Comparison of ENCODE assay signal across 8 cellular contexts in genomic region chr2:199458806-199459285, GRCh38. TPM values are rescaled to one million over a fixed set of nuclear protein-coding genes. Genes with fewer than 3 reads are reported as not detected.
DNase-seq lines count a peak whose midpoint lies in the region; ATAC-seq and TF ChIP-seq lines count a peak whose summit lies in the region.

No MANE protein-coding gene starts in this region.

- peak overlapping the region; percentile 35 to 79; a peak in 3 of 4 replicates for H3K4me3 ChIP-seq in DND-41 (ENCODE audit: low read depth in 1 of 2, low read length in 2 of 2)
- H3K4me3 ChIP-seq in OCI-LY1 (ENCODE audit: low read depth, low read length, poor library complexity, severe bottlenecking) = peak overlapping the region; percentile 81
- peak overlapping the region; percentile 61 to 100 (median 91) for H3K4me3 ChIP-seq in dorsolateral prefrontal cortex
- peak overlapping the region; percentile 79 for H3K4me3 ChIP-seq in mononuclear cell (ENCODE audit: low read length)
- H3K4me3 ChIP-seq in aorta (ENCODE audit: low read length in 2 of 2) = peak overlapping the region; percentile 50 to 75

- ATAC-seq in DND-41 (ENCODE audit: insufficient read depth, low read depth) (peak; percentile 64), GM21723 (IDR thresholded peaks at IDR 0.05; ENCODE audit: unreplicated experiment) (peak; percentile 37), aorta (ENCODE audit: low FRiP score) (peak; percentile 56)

- H4K20me1 ChIP-seq in DND-41 (ENCODE audit: insufficient read depth, low read length) (no peaks in the 10 kb centered on the region), OCI-LY1 (ENCODE audit: insufficient read depth, low read length) (no peaks in the 10 kb centered on the region)

- no peaks in the 10 kb centered on the region for H3K36me3 ChIP-seq in DND-41 (ENCODE audit: insufficient read depth, low read length)
- H3K36me3 ChIP-seq in OCI-LY1 (ENCODE audit: insufficient read depth, low read length) = no peaks in the 10 kb centered on the region
- no peaks in the 10 kb centered on the region for H3K36me3 ChIP-seq in aorta (ENCODE audit: control insufficient read depth in 1 of 2, insufficient read depth in 2 of 2, low read length in 1 of 2)

- no peaks in the 10 kb centered on the region for H3K9me3 ChIP-seq in DND-41 (ENCODE audit: insufficient read depth, low read length, severe bottlenecking)
- no peaks in the 10 kb centered on the region for H3K9me3 ChIP-seq in OCI-LY1 (ENCODE audit: low read length)
- no peaks in the 10 kb centered on the region for H3K9me3 ChIP-seq in mononuclear cell (ENCODE audit: low read depth, low read length)
- H3K9me3 ChIP-seq in aorta (ENCODE audit: control insufficient read depth, low read length) = no peaks in the 10 kb centered on the region

- H3K27ac ChIP-seq in DND-41 (ENCODE audit: low read length) (no peak overlapping the region), OCI-LY1 (ENCODE audit: low read depth, low read length, poor library complexity, severe bottlenecking) (peak overlapping the region; percentile 57), dorsolateral prefrontal cortex (peak overlapping the region; percentile 51 to 96 (median 89)), aorta (ENCODE audit: low read depth in 1 of 2, low read length in 2 of 2) (peak overlapping the region in 1 of 2 donors; percentile 15)

- TF ChIP-seq CTCF in DND-41 (IDR thresholded peaks at IDR 0.05; ENCODE audit: borderline replicate concordance, extremely low read depth, low read length, poor library complexity, severe bottlenecking) = no peak
- TF ChIP-seq CTCF in OCI-LY1 (IDR thresholded peaks at IDR 0.05; ENCODE audit: low read length) = 0 out of 2 replicates have a peak, but pooled peaks have one; percentile 9
- peak in 1 of 56 donors; percentile 5 for TF ChIP-seq CTCF in dorsolateral prefrontal cortex (IDR thresholded peaks at IDR 0.05 in 54 of 56, conservative IDR thresholded peaks at IDR 0.05 in 2 of 56; ENCODE audit: low read depth in 1 of 56, partially characterized antibody in 56 of 56)

- intact Hi-C loops in dorsolateral prefrontal cortex (cut with DNase I) = loop anchor here (2.0 to 5.0 kb wide), 2 partner anchors 1144 to 1757 kb away; no protein-coding TSS in a partner anchor
- intact Hi-C loops in aorta (cut with DNase I) = loop anchor here (5.0 to 10.0 kb wide), 3 partner anchors 157 to 802 kb away; no protein-coding TSS in a partner anchor

- peak overlapping the region; percentile 84 for H2AFZ ChIP-seq in DND-41 (ENCODE audit: low read depth, low read length)
- H2AFZ ChIP-seq in OCI-LY1 (ENCODE audit: low read length) = no peak overlapping the region

- H3K79me2 ChIP-seq in DND-41 (ENCODE audit: insufficient read depth, low read length) (no peaks in the 10 kb centered on the region), OCI-LY1 (ENCODE audit: insufficient read depth, low read length) (peaks cover 16% of the 10 kb centered on the region)

- H3K27me3 ChIP-seq in DND-41 (ENCODE audit: insufficient read depth, low read length, poor library complexity) = peaks cover 15% of the 10 kb centered on the region
- H3K27me3 ChIP-seq in OCI-LY1 (ENCODE audit: insufficient read depth, low read length) = no peaks in the 10 kb centered on the region
- peaks cover 0 to 69% (median 36%) of the 10 kb centered on the region in 45 donors for H3K27me3 ChIP-seq in dorsolateral prefrontal cortex
- peaks cover 76% of the 10 kb centered on the region for H3K27me3 ChIP-seq in mononuclear cell (ENCODE audit: insufficient read depth, low read length)
- H3K27me3 ChIP-seq in aorta (ENCODE audit: control insufficient read depth in 1 of 2, insufficient read depth in 2 of 2, low read length in 1 of 2) = no peaks in the 10 kb centered on the region

- H3K9me2 ChIP-seq in OCI-LY1 (ENCODE audit: low read depth, low read length) = no peaks in the 10 kb centered on the region

- WGBS in aorta, 2 donors = 0% methylated on average over 31 to 56 of the region's 56 CpGs

- DNase-seq in DND-41 = peak; percentile 24
- DNase-seq in dorsolateral prefrontal cortex = peak in 1 of 10 donors; percentile 29
- DNase-seq in aorta = peak; percentile 63 to 81
- no peak for DNase-seq in DMS153 (lab: John Stamatoyannopoulos, UW)
- DNase-seq in GM19240 (ENCODE audit: insufficient read length, low spot score) = no peak

- H3K4me1 ChIP-seq in DND-41 (ENCODE audit: insufficient read depth, low read length) = peaks cover 13% of the 10 kb centered on the region; the same call in 1 of the 2 replicates
- peaks cover 23% of the 10 kb centered on the region for H3K4me1 ChIP-seq in OCI-LY1 (ENCODE audit: insufficient read depth, low read length, severe bottlenecking)
- peaks cover 56% of the 10 kb centered on the region for H3K4me1 ChIP-seq in mononuclear cell (ENCODE audit: insufficient read depth, low read length)
- H3K4me1 ChIP-seq in aorta (ENCODE audit: control insufficient read depth in 1 of 2, insufficient read depth in 2 of 2, low read length in 2 of 2) = no peaks in the 10 kb centered on the region

- H3K4me2 ChIP-seq in DND-41 (ENCODE audit: insufficient read depth, low read length) (peak overlapping the region; percentile 71), OCI-LY1 (ENCODE audit: low read length) (peak overlapping the region; percentile 84)

- peak overlapping the region; percentile 60 for H3K9ac ChIP-seq in DND-41 (ENCODE audit: low read depth, low read length)
- peak overlapping the region; percentile 82 for H3K9ac ChIP-seq in OCI-LY1 (ENCODE audit: low read length)

- no peaks in the 10 kb centered on the region; the same call in 1 of the 2 replicates for H3F3A ChIP-seq in OCI-LY1 (ENCODE audit: insufficient read depth, low read length)

RNA-seq across cellular contexts. Expression of gene SATB2, which starts 1.1 kb away (rescaled TPM):
- total RNA-seq in dorsolateral prefrontal cortex (100 to 1,000 TPM in 117 of 120 experiments, 10 to 100 TPM in 3; 77.2 to 202 (median 149) TPM), mononuclear cell (0.73 TPM), aorta (10 to 100 TPM in 1 of 2 donors, 1 to 10 TPM in 1; 9.9 to 14.5 TPM)
- polyA plus RNA-seq in aorta = 1 to 10 TPM; 1.3 to 1.9 TPM

Comparison
In these comparisons a context has a peak if more than half of its experiments do, and no peak if none do; other contexts are left out.
1. DNase-seq: peak in DND-41 (single experiment) and aorta (2 of 2); none in DMS153 (single experiment) and GM19240 (single experiment).
2. RNA of gene SATB2, which starts 1.1 kb away (total RNA-seq): 77.2 to 202 TPM in dorsolateral prefrontal cortex; 9.9 to 14.5 TPM in aorta and 0.73 TPM in mononuclear cell (single experiment); every median in the first group is over 4 times any median in the second.
3. Peak in every context shown above with its lines, with median percentiles within 50 percentile points of each other: ATAC-seq and H3K4me3 ChIP-seq.